ENCODE assay signal across 8 cellular contexts in genomic region chr18:66495844-66496243, GRCh38.
A peak's percentile ranks its signal among the peaks of the same experiment; 100 is the strongest.
DNase-seq lines count a peak whose midpoint lies in the region; ATAC-seq and TF ChIP-seq lines count a peak whose summit lies in the region.

No MANE protein-coding gene starts in this region.

- DNase-seq in NCI-H2107 treated with DMSO at 0.1 percent for 48 hours (lab: John Stamatoyannopoulos, UW; ENCODE audit: unreplicated experiment) (peak; percentile 45), NCI-H2107 (lab: John Stamatoyannopoulos, UW) (no peak), NCI-H524 treated with DMSO at 0.1 percent for 48 hours (lab: John Stamatoyannopoulos, UW) (peak; percentile 16), caudate nucleus (lab: John Stamatoyannopoulos, UW) (peak in 42 of 61 donors; percentile 0 to 70 (median 10)), lower lobe of right lung (peak; percentile 57), GM23248 (no peak)

- no peak overlapping the region for H2AFZ ChIP-seq in GM23248

- H3F3A ChIP-seq in GM23248 (ENCODE audit: insufficient read depth), result no peaks in the 10 kb centered on the region

- peak; percentile 47 for TF ChIP-seq CTCF in lower lobe of right lung (IDR thresholded peaks at IDR 0.05)

- H3K9me2 ChIP-seq in GM23248 (ENCODE audit: insufficient read depth), result no peaks in the 10 kb centered on the region

- no peaks in the 10 kb centered on the region for H3K4me1 ChIP-seq in lower lobe of right lung
- H3K4me1 ChIP-seq in GM23248 (ENCODE audit: insufficient read depth), result no peaks in the 10 kb centered on the region

- H3K27me3 ChIP-seq in lower lobe of right lung (ENCODE audit: low read depth) (no peaks in the 10 kb centered on the region), GM23248 (replicated peaks; ENCODE audit: insufficient read depth) (no peaks in the 10 kb centered on the region)

- H3K27ac ChIP-seq in caudate nucleus (ENCODE audit: low read depth, low read length), result no peak overlapping the region
- H3K27ac ChIP-seq in lower lobe of right lung, result no peak overlapping the region
- H3K27ac ChIP-seq in GM23248, result no peak overlapping the region

- H3K79me2 ChIP-seq in GM23248 (ENCODE audit: insufficient read depth), result no peaks in the 10 kb centered on the region

- H3K4me3 ChIP-seq in lower lobe of right lung (no peak overlapping the region), GM23248 (no peak overlapping the region)

- ATAC-seq in HG03442 (IDR thresholded peaks at IDR 0.05; ENCODE audit: unreplicated experiment), result peak; percentile 91
- peak; percentile 57 to 67 for ATAC-seq in lower lobe of right lung
- ATAC-seq in HG03175 (IDR thresholded peaks at IDR 0.05; ENCODE audit: unreplicated experiment), result no peak

- no peak overlapping the region for H3K9ac ChIP-seq in GM23248

- no peaks in the 10 kb centered on the region for H4K20me1 ChIP-seq in GM23248 (ENCODE audit: insufficient read depth)

- H3K9me3 ChIP-seq in lower lobe of right lung (no peaks in the 10 kb centered on the region), GM23248 (ENCODE audit: low read depth) (no peaks in the 10 kb centered on the region)

- 39 to 52% methylated on average over 3 of the region's 3 CpGs for WGBS in GM23248 (ENCODE audit: low coverage in 1 of 2, low lambda C conversion rate in 2 of 2, missing lambda C conversion rate in 2 of 2), 2 experiments

- H3K36me3 ChIP-seq in lower lobe of right lung (no peaks in the 10 kb centered on the region), GM23248 (ENCODE audit: low read depth) (no peaks in the 10 kb centered on the region)

- in situ Hi-C loops in GM23248 (cut with MboI), result no loop called here

- H3K4me2 ChIP-seq in GM23248 (ENCODE audit: unreplicated experiment), result no peak overlapping the region

- intact Hi-C loops in lower lobe of right lung (cut with DNase I), result no loop called here

Comparison
In these comparisons a context has a peak if more than half of its experiments do, and no peak if none do; other contexts are left out.
1. DNase-seq: peak in NCI-H2107 treated with DMSO at 0.1 percent for 48 hours (single experiment), NCI-H524 treated with DMSO at 0.1 percent for 48 hours (single experiment), caudate nucleus (42 of 61) and lower lobe of right lung (single experiment); none in NCI-H2107 (single experiment) and GM23248 (single experiment).